ENCODE assay signal across 7 cellular contexts in the genomic region with DNA sequence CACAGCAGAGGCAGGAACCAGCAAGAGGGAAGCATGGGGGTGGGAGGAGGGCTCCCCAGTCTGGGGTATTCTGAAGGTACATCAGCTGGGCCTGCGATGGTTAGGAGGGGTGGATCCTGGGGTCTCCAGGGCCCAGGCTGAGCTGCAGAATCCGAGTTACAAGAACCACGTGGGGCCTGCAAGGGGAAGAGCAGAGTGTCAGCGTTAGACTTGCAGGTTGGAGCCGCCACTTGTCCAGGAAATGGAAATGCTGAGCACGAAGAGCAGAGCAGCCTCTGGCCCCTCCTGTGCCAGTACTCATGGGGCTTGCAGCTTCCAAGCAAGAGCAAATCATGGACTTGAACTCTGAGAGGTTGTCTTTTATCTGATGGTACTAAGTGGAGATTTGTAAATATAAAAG.
"Had no signal": no experiment of that assay in that cellular context is flagged by ENCODE, and none has a peak within 500 bp of the region (broad histone marks: within the 10 kb centered on the region; RNA-seq: fewer than 3 reads in every experiment).

No MANE protein-coding gene starts in this region.

- H3K27ac ChIP-seq: GM23248 had no signal

- H2AFZ ChIP-seq: GM23248 had no signal

- H3K4me3 ChIP-seq: GM23248, K562 had no signal

- H3K9ac ChIP-seq: GM23248 had no signal

- DNase-seq: GM23248, GOT3, H9, HCEC 1CT, IMR-90, KG1 had no signal
